ENCODE assay signal across 24 cellular contexts in genomic region chr9:126565336-126566128, GRCh38. TPM values are rescaled to one million over a fixed set of nuclear protein-coding genes. Genes with fewer than 3 reads are reported as not detected.
"Had no signal": no experiment of that assay in that cellular context is flagged by ENCODE, and none has a peak within 500 bp of the region (broad histone marks: within the 10 kb centered on the region; RNA-seq: fewer than 3 reads in every experiment).

No MANE protein-coding gene starts in this region.

- H3K27ac Mint-ChIP-seq: IgD-negative memory B cell had no signal

- H3K4me3 Mint-ChIP-seq: IgD-negative memory B cell had no signal

- DNase-seq: Kasumi-1, MM.1S, NCI-H1092, NCI-H1105 treated with DMSO at 0.1 percent for 48 hours, NCI-H1417 treated with DMSO at 0.1 percent for 48 hours, NCI-H146, NCI-H1694 treated with DMSO at 0.1 percent for 48 hours, NCI-H1930, NCI-H2081, NCI-H2171, NCI-H226, NCI-H446, NCI-H510A, NCI-H526 treated with DMSO at 0.1 percent for 48 hours, NCI-H748 treated with DMSO at 0.1 percent for 48 hours, OCI-M1, PC-9, Peyer's patch, SHP77 treated with DMSO at 0.1 percent for 48 hours, T-helper 1 cell had no signal

- H3K9me3 Mint-ChIP-seq: IgD-negative memory B cell had no signal

- H3K36me3 Mint-ChIP-seq: IgD-negative memory B cell had no signal

- H3K4me1 Mint-ChIP-seq: IgD-negative memory B cell had no signal

RNA-seq across cellular contexts. Expression of gene LMX1B, which starts 48.2 kb away (rescaled TPM):
- total RNA-seq: HepG2, K562, PC-9, Peyer's patch, RPMI7951 had no signal
